Comparison of ENCODE assay signal across 29 cellular contexts in genomic region chr6:100188754-100189153, GRCh38.
"Had no signal": no experiment of that assay in that cellular context is flagged by ENCODE, and none has a peak within 500 bp of the region (broad histone marks: within the 10 kb centered on the region; RNA-seq: fewer than 3 reads in every experiment).

No MANE protein-coding gene starts in this region.

- H3K36me3 Mint-ChIP-seq: activated naive CD4-positive, alpha-beta T cell treated with anti-CD3 and anti-CD28 coated beads, Interleukin-2, amount 10 ng/mL, durations not matched to agents 7 days and 5 days; activated naive CD4-positive, alpha-beta T cell treated with anti-CD3 and anti-CD28 coated beads, Interleukin-2, amount 50 U/mL, for 72 hours; activated naive CD8-positive, alpha-beta T cell treated with anti-CD3 and anti-CD28 coated beads, Interleukin-2, amount 10 ng/mL, durations not matched to agents 7 days and 5 days; brain; WTC11 had no signal

- H3K9me3 Mint-ChIP-seq: activated CD4-positive, alpha-beta memory T cell treated with anti-CD3 and anti-CD28 coated beads, Interleukin-2, amount 10 ng/mL, durations not matched to agents 7 days and 5 days; activated CD4-positive, alpha-beta T cell treated with anti-CD3 and anti-CD28 coated beads, Interleukin-2, amount 10 ng/mL, durations not matched to agents 7 days and 5 days; activated naive CD4-positive, alpha-beta T cell treated with anti-CD3 and anti-CD28 coated beads, Interleukin-2, amount 10 ng/mL, durations not matched to agents 7 days and 5 days; activated naive CD4-positive, alpha-beta T cell treated with anti-CD3 and anti-CD28 coated beads, Interleukin-2, amount 50 U/mL, for 72 hours; activated naive CD8-positive, alpha-beta T cell treated with anti-CD3 and anti-CD28 coated beads, Interleukin-2, amount 10 ng/mL, durations not matched to agents 7 days and 5 days; activated T-cell treated with anti-CD3 and anti-CD28 coated beads, Interleukin-2, amount 50 U/mL, for 24 hours; activated T-helper 1 cell treated with anti-CD3 and anti-CD28 coated beads, Interleukin-12 subunit alpha, Interleukin-12 subunit beta, Interleukin-2, Interleukin-4 antibody, amounts not matched to agents 30 ng/mL and 10 ng/mL and 1 ng/mL, durations not matched to agents 14 hours and 24 hours and 36 hours; activated T-helper 2 cell treated with anti-CD3 and anti-CD28 coated beads, Interferon-gamma antibody, Interleukin-2, Interleukin-4, amounts not matched to agents 10 μg/mL and 5 μg/mL and 100 μg/mL, durations not matched to agents 14 hours and 24 hours and 36 hours; brain; WTC11 had no signal

- H3K27me3 ChIP-seq: ascending aorta, breast epithelium, cardiac muscle cell, colonic mucosa, esophagus squamous epithelium had no signal

- H3K9me3 ChIP-seq: ascending aorta, breast epithelium, colonic mucosa, esophagus squamous epithelium had no signal

- H3K27me3 Mint-ChIP-seq: activated naive CD4-positive, alpha-beta T cell treated with anti-CD3 and anti-CD28 coated beads, Interleukin-2, amount 10 ng/mL, durations not matched to agents 7 days and 5 days; brain had no signal

- H3K4me3 ChIP-seq: ascending aorta, breast epithelium, cardiac muscle cell, colonic mucosa, esophagus squamous epithelium had no signal

- H3K4me3 Mint-ChIP-seq: activated CD4-positive, alpha-beta memory T cell treated with anti-CD3 and anti-CD28 coated beads, Interleukin-2, amount 10 ng/mL, durations not matched to agents 7 days and 5 days; activated CD4-positive, alpha-beta T cell treated with anti-CD3 and anti-CD28 coated beads, Interleukin-2, amount 10 ng/mL, durations not matched to agents 7 days and 5 days; activated naive CD4-positive, alpha-beta T cell treated with anti-CD3 and anti-CD28 coated beads, Interleukin-2, amount 10 ng/mL, durations not matched to agents 7 days and 5 days; activated naive CD8-positive, alpha-beta T cell treated with anti-CD3 and anti-CD28 coated beads, Interleukin-2, amount 10 ng/mL, durations not matched to agents 7 days and 5 days; activated T-cell treated with anti-CD3 and anti-CD28 coated beads, Interleukin-2, amount 50 U/mL, for 24 hours; activated T-helper 1 cell treated with anti-CD3 and anti-CD28 coated beads, Interleukin-12 subunit alpha, Interleukin-12 subunit beta, Interleukin-2, Interleukin-4 antibody, amounts not matched to agents 30 ng/mL and 10 ng/mL and 1 ng/mL, durations not matched to agents 14 hours and 24 hours and 36 hours; brain; WTC11 had no signal

- H3K4me1 Mint-ChIP-seq: activated CD4-positive, alpha-beta T cell treated with anti-CD3 and anti-CD28 coated beads, Interleukin-2, amount 10 ng/mL, durations not matched to agents 7 days and 5 days; activated naive CD4-positive, alpha-beta T cell treated with anti-CD3 and anti-CD28 coated beads, Interleukin-2, amount 10 ng/mL, durations not matched to agents 7 days and 5 days; activated naive CD8-positive, alpha-beta T cell treated with anti-CD3 and anti-CD28 coated beads, Interleukin-2, amount 10 ng/mL, durations not matched to agents 7 days and 5 days; brain had no signal

- H3K4me1 ChIP-seq: ascending aorta, breast epithelium, colonic mucosa, esophagus squamous epithelium had no signal

- H3K27ac ChIP-seq: ascending aorta, breast epithelium, cardiac muscle cell, colonic mucosa, epithelial cell of prostate, esophagus squamous epithelium, VCaP had no signal

- H3K27ac Mint-ChIP-seq: activated CD4-positive, alpha-beta memory T cell treated with anti-CD3 and anti-CD28 coated beads, Interleukin-2, amount 10 ng/mL, durations not matched to agents 7 days and 5 days; activated CD4-positive, alpha-beta T cell treated with anti-CD3 and anti-CD28 coated beads, Interleukin-2, amount 10 ng/mL, durations not matched to agents 7 days and 5 days; activated naive CD4-positive, alpha-beta T cell treated with anti-CD3 and anti-CD28 coated beads, Interleukin-2, amount 10 ng/mL, durations not matched to agents 7 days and 5 days; activated naive CD4-positive, alpha-beta T cell treated with anti-CD3 and anti-CD28 coated beads, Interleukin-2, amount 50 U/mL, for 72 hours; activated naive CD8-positive, alpha-beta T cell treated with anti-CD3 and anti-CD28 coated beads, Interleukin-2, amount 10 ng/mL, durations not matched to agents 7 days and 5 days; activated T-cell treated with anti-CD3 and anti-CD28 coated beads, Interleukin-2, amount 50 U/mL, for 24 hours; activated T-helper 1 cell treated with anti-CD3 and anti-CD28 coated beads, Interleukin-12 subunit alpha, Interleukin-12 subunit beta, Interleukin-2, Interleukin-4 antibody, amounts not matched to agents 30 ng/mL and 10 ng/mL and 1 ng/mL, durations not matched to agents 14 hours and 24 hours and 36 hours; activated T-helper 2 cell treated with anti-CD3 and anti-CD28 coated beads, Interferon-gamma antibody, Interleukin-2, Interleukin-4, amounts not matched to agents 10 μg/mL and 5 μg/mL and 100 μg/mL, durations not matched to agents 14 hours and 24 hours and 36 hours; brain; WTC11 had no signal

- DNase-seq: activated CD4-positive, alpha-beta memory T cell treated with anti-CD3 and anti-CD28 coated beads, Interleukin-2, amount 10 ng/mL, durations not matched to agents 7 days and 5 days; activated CD4-positive, alpha-beta T cell treated with anti-CD3 and anti-CD28 coated beads for 1 hour; activated CD4-positive, alpha-beta T cell treated with anti-CD3 and anti-CD28 coated beads for 4 hours; activated CD4-positive, alpha-beta T cell treated with anti-CD3 and anti-CD28 coated beads, Interleukin-2, amount 10 ng/mL, durations not matched to agents 7 days and 5 days; activated CD4-positive, alpha-beta T cell treated with anti-CD3 and anti-CD28 coated beads, Interleukin-2, amount 50 U/mL, for 4 hours; activated CD8-positive, alpha-beta memory T cell treated with anti-CD3 and anti-CD28 coated beads, Interleukin-2, amount 50 U/mL, for 48 hours; activated effector memory CD4-positive, alpha-beta T cell treated with anti-CD3 and anti-CD28 coated beads, Interleukin-2, amount 50 U/mL, for 16 hours; activated naive CD4-positive, alpha-beta T cell; activated naive CD4-positive, alpha-beta T cell treated with anti-CD3 and anti-CD28 coated beads, Interleukin-2, amount 10 ng/mL, durations not matched to agents 7 days and 5 days; activated naive CD8-positive, alpha-beta T cell treated with anti-CD3 and anti-CD28 coated beads, Interleukin-2, amount 10 ng/mL, durations not matched to agents 7 days and 5 days; activated T-cell treated with anti-CD3 and anti-CD28 coated beads for 4 hours; activated T-cell treated with anti-CD3 and anti-CD28 coated beads, Interleukin-2, amount 50 U/mL, for 24 hours; central memory CD4-positive, alpha-beta T cell; cerebellar nuclear complex; colonic mucosa; effector CD8-positive, alpha-beta T cell; esophagus squamous epithelium; head of caudate nucleus; T-helper 2 cell had no signal

- ATAC-seq: activated naive CD4-positive, alpha-beta T cell treated with anti-CD3 and anti-CD28 coated beads, Interleukin-2, amount 50 U/mL, for 72 hours; WTC11 had no signal

- H3K36me3 ChIP-seq: ascending aorta, breast epithelium, cardiac muscle cell, colonic mucosa, esophagus squamous epithelium had no signal
